Comparison of ENCODE assay signal across 22 cellular contexts in genomic region chr3:109910772-109911171, GRCh38.
DNase-seq lines count a peak whose midpoint lies in the region; TF ChIP-seq lines count a peak whose summit lies in the region.
"Had no signal": no experiment of that assay in that cellular context is flagged by ENCODE, and none has a peak within 500 bp of the region (broad histone marks: within the 10 kb centered on the region; RNA-seq: fewer than 3 reads in every experiment).

No MANE protein-coding gene starts in this region.

- no peak for TF ChIP-seq CTCF in epithelial cell of esophagus (IDR thresholded peaks at IDR 0.05; ENCODE audit: insufficient read depth, low read depth, low read length, missing control alignments)
- TF ChIP-seq CTCF in HFFc6 (IDR thresholded peaks at IDR 0.05), result no peak
- TF ChIP-seq CTCF in mesothelial cell of epicardium (IDR thresholded peaks at IDR 0.05; ENCODE audit: unreplicated experiment), result no peak
- no peak for TF ChIP-seq CTCF in lower leg skin (IDR thresholded peaks at IDR 0.05)

- DNase-seq in NCI-H82 (lab: John Stamatoyannopoulos, UW), result peak; percentile 52
- no peak for DNase-seq in NCI-H82 treated with DMSO at 0.1 percent for 48 hours (lab: John Stamatoyannopoulos, UW; ENCODE audit: unreplicated experiment)
- peak; percentile 29 for DNase-seq in OCI-M1 (lab: John Stamatoyannopoulos, UW)
- peak; percentile 13 for DNase-seq in epithelial cell of esophagus (ENCODE audit: low read depth)
- DNase-seq in renal cortical epithelial cell (ENCODE audit: low read depth), result peak; percentile 28
- DNase-seq in HFFc6, result no peak
- DNase-seq in mesothelial cell of epicardium (ENCODE audit: low spot score in 2 of 2, unreplicated experiment in 2 of 2), result no peak
- DNase-seq in lower leg skin (ENCODE audit: low spot score in 2 of 2), result no peak
- DNase-seq: C1 segment of cervical spinal cord; Calu3; CD8-positive, alpha-beta T cell; DMS53; GDM1; Karpas-422; NCI-H1417; NCI-H1694 treated with DMSO at 0.1 percent for 48 hours; NCI-H2107; NCI-H510A; PC-3; RPMI8226; SHP77 had no signal

- WGBS in lower leg skin, 2 donors, result 51 to 61% methylated on average over 6 of the region's 6 CpGs

- peaks cover 2% of the 10 kb centered on the region; the same call in 1 of the 2 replicates for H3K27me3 Mint-ChIP-seq in HFFc6 (ENCODE audit: insufficient read depth)
- no peaks in the 10 kb centered on the region for H3K27me3 Mint-ChIP-seq in mesothelial cell of epicardium (ENCODE audit: low read depth)

- no peak for TF ChIP-seq POLR2A in lower leg skin (IDR thresholded peaks at IDR 0.05)

- no peak overlapping the region for H3K4me3 ChIP-seq in epithelial cell of esophagus (ENCODE audit: low read length)
- no peak overlapping the region for H3K4me3 ChIP-seq in lower leg skin (ENCODE audit: low read depth, poor library complexity, severe bottlenecking)
- H3K4me3 ChIP-seq: GM23338 had no signal

- H3K4me1 Mint-ChIP-seq in HFFc6 (ENCODE audit: low read depth), result no peaks in the 10 kb centered on the region
- H3K4me1 Mint-ChIP-seq in mesothelial cell of epicardium, result no peaks in the 10 kb centered on the region
- H3K4me1 Mint-ChIP-seq: GM23338 had no signal

- intact Hi-C loops in lower leg skin (cut with DNase I; ENCODE audit: low total_unique reads), result no loop called here

- H3K4me3 Mint-ChIP-seq in HFFc6, result no peak overlapping the region
- H3K4me3 Mint-ChIP-seq in mesothelial cell of epicardium, result no peak overlapping the region
- H3K4me3 Mint-ChIP-seq: CD8-positive, alpha-beta T cell; GM23338 had no signal

- no peaks in the 10 kb centered on the region for H3K36me3 Mint-ChIP-seq in HFFc6 (ENCODE audit: low read depth)
- H3K36me3 Mint-ChIP-seq in mesothelial cell of epicardium, result peaks cover 8% of the 10 kb centered on the region
- H3K36me3 Mint-ChIP-seq: CD8-positive, alpha-beta T cell had no signal

- no peak overlapping the region for H3K27ac Mint-ChIP-seq in HFFc6
- H3K27ac Mint-ChIP-seq in mesothelial cell of epicardium, result no peak overlapping the region
- H3K27ac Mint-ChIP-seq: CD8-positive, alpha-beta T cell; GM23338 had no signal

- H3K9me3 Mint-ChIP-seq in HFFc6, result no peaks in the 10 kb centered on the region
- H3K9me3 Mint-ChIP-seq in mesothelial cell of epicardium, result peaks cover 55% of the 10 kb centered on the region

Comparison
In these comparisons a context has a peak if more than half of its experiments do, and no peak if none do; other contexts are left out.
1. DNase-seq: peak in NCI-H82 (single experiment), OCI-M1 (single experiment), epithelial cell of esophagus (single experiment) and renal cortical epithelial cell (single experiment); none in NCI-H82 treated with DMSO at 0.1 percent for 48 hours (single experiment), HFFc6 (single experiment), mesothelial cell of epicardium (0 of 2) and lower leg skin (0 of 2).